In genomic region chr4:112272292-112272691, GRCh38 we compare ENCODE assay signal across 1 cellular context.
A peak's percentile ranks its signal among the peaks of the same experiment; 100 is the strongest.
TF ChIP-seq lines count a peak whose summit lies in the region.

No MANE protein-coding gene starts in this region.

TF ChIP-seq in HCT116, 20 proteins besides CTCF, POLR2A, EP300 and RAD21:
- TF ChIP-seq POLR2AphosphoS5 (IDR thresholded peaks at IDR 0.05; ENCODE audit: low read depth, low read length) (peak; percentile 25; the same call in 1 of the 2 replicates), EGR1 (IDR thresholded peaks at IDR 0.05; ENCODE audit: low read depth) (no peak)
